Comparison of ENCODE assay signal across 11 cellular contexts in the genomic region with DNA sequence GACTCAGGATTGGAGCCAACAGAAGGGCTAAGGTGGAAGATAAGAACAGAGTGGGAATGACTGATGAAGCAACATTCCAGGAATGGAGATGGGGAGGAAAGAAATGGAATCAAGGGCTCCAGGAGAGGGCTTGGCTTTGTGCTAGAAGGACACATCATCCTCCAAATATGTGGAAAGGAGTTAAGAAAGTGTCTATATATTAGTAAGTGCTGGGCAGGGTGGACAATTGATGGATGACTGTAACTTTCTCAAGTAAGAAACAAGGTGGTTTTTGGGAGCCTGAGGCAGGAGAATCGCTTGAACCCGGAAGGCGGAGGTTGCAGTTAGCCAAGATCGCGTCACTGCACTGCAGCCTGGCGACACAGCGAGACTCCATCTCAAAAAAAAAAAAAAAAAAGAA.
DNase-seq lines count a peak whose midpoint lies in the region; FAIRE-seq and TF ChIP-seq lines count a peak whose summit lies in the region.
"Had no signal": no experiment of that assay in that cellular context is flagged by ENCODE, and none has a peak within 500 bp of the region (broad histone marks: within the 10 kb centered on the region; RNA-seq: fewer than 3 reads in every experiment).

No MANE protein-coding gene starts in this region.

- POLR2A ChIA-PET in H1 (lab: Charles Lee; ENCODE audit: partially characterized antibody): no interaction called here

- no peak overlapping the region for H4K91ac ChIP-seq in H1 (replicated peaks; ENCODE audit: insufficient read length, low read length)

- H2AFZ ChIP-seq in H1 (ENCODE audit: low read length): peak overlapping the region; percentile 12; the same call in 1 of the 2 replicates

- H2BK5ac ChIP-seq in H1 (ENCODE audit: low read depth, low read length): no peak overlapping the region

- no peaks in the 10 kb centered on the region for H3K79me2 ChIP-seq in H1 (ENCODE audit: control insufficient read depth in 1 of 2, insufficient read depth in 2 of 2, low read length in 2 of 2)

- H3K9me3 ChIP-seq in H1 (ENCODE audit: insufficient read depth in 2 of 2, low read depth in 1 of 2, low read length in 1 of 2): no peaks in the 10 kb centered on the region
- H3K9me3 ChIP-seq: colonic mucosa had no signal

- H3K4me1 Mint-ChIP-seq in neural crest cell: peaks cover 13% of the 10 kb centered on the region

- H3K27ac Mint-ChIP-seq in neural crest cell (ENCODE audit: unreplicated experiment): no peak overlapping the region

- no peak overlapping the region for H2BK20ac ChIP-seq in H1 (ENCODE audit: low read length)

- H2BK12ac ChIP-seq in H1 (ENCODE audit: low read depth, low read length): no peak overlapping the region

- H2AK5ac ChIP-seq in H1 (ENCODE audit: low read depth, low read length): no peak overlapping the region

- H3K36me3 Mint-ChIP-seq in neural crest cell (ENCODE audit: low read depth): peaks cover 8% of the 10 kb centered on the region

- no peak for TF ChIP-seq POLR2A in H1 (IDR thresholded peaks at IDR 0.05; ENCODE audit: control extremely low read depth in 1 of 2, low read depth in 2 of 2, low read length in 2 of 2)

- TF ChIP-seq CTCF in H1 (IDR thresholded peaks at IDR 0.05; ENCODE audit: control extremely low read depth in 1 of 3, insufficient read depth in 1 of 3, low read depth in 1 of 3, low read length in 3 of 3) (no peak), neural crest cell (conservative IDR thresholded peaks at IDR 0.05) (no peak)

- H3K9ac ChIP-seq in H1 (replicated peaks in 1 of 4; ENCODE audit: extremely low read depth in 1 of 4, low read depth in 3 of 4, low read length in 3 of 4): no peak overlapping the region

- peaks cover 4% of the 10 kb centered on the region for H3K9me3 Mint-ChIP-seq in neural crest cell

- no peaks in the 10 kb centered on the region for H4K20me1 ChIP-seq in H1 (replicated peaks in 1 of 2; ENCODE audit: control insufficient read depth in 1 of 2, insufficient read depth in 2 of 2, low read length in 2 of 2)

- peak overlapping the region; percentile 66 for H3K4me3 Mint-ChIP-seq in neural crest cell

- no peak overlapping the region for H2BK120ac ChIP-seq in H1 (replicated peaks; ENCODE audit: low read depth, low read length)

- CTCF ChIA-PET in H1 (lab: Charles Lee; ENCODE audit: partially characterized antibody): interaction anchor here (0.6 to 1.8 kb wide), 6 partner anchors 13 to 661 kb away, joined by 3 to 6 read pairs (median 4); no protein-coding TSS in a partner anchor

- no peak overlapping the region for H3K14ac ChIP-seq in H1 (ENCODE audit: insufficient read length)

- H3K4ac ChIP-seq in H1 (replicated peaks; ENCODE audit: insufficient read length, low read depth, low read length): no peak overlapping the region

- 89% methylated on average over 5 of the region's 7 CpGs; no CpG with 5 or more reads in 1 of the 2 experiments for WGBS in H1 (ENCODE audit: extremely low coverage in 1 of 2, insufficient coverage in 1 of 2, insufficient read length in 1 of 2, insufficient replicate concordance in 2 of 2, low coverage in 1 of 2, low lambda C conversion rate in 2 of 2, missing lambda C conversion rate in 1 of 2), 2 experiments

- H3K23ac ChIP-seq in H1 (ENCODE audit: insufficient read length): no peak overlapping the region

- H3K4me2 ChIP-seq in H1 (ENCODE audit: insufficient read depth in 1 of 2, low read depth in 2 of 2, low read length in 2 of 2): no peak overlapping the region

- TF ChIP-seq EP300 in H1 (IDR thresholded peaks at IDR 0.05; ENCODE audit: borderline replicate concordance in 1 of 2, low read depth in 2 of 2, low read length in 2 of 2): no peak

- no peaks in the 10 kb centered on the region for H3K36me3 ChIP-seq in H1 (ENCODE audit: control insufficient read depth in 2 of 4, insufficient read depth in 4 of 4, low read length in 3 of 4)
- H3K36me3 ChIP-seq: colonic mucosa had no signal

- no peak overlapping the region for H4K5ac ChIP-seq in H1 (ENCODE audit: insufficient read length, low read depth, low read length)

- H3K23me2 ChIP-seq in H1 (ENCODE audit: low read depth, low read length): peaks cover 2% of the 10 kb centered on the region; the same call in 1 of the 2 replicates

- H3K4me1 ChIP-seq in H1 (replicated peaks in 1 of 4; ENCODE audit: control insufficient read depth in 3 of 4, insufficient read depth in 4 of 4, low read length in 3 of 4): no peaks in the 10 kb centered on the region
- H3K4me1 ChIP-seq: colonic mucosa had no signal

- H3K27me3 ChIP-seq in H1 (replicated peaks in 1 of 4; ENCODE audit: control insufficient read depth in 3 of 4, extremely low read depth in 1 of 4, insufficient read depth in 3 of 4, low read length in 3 of 4): no peaks in the 10 kb centered on the region
- H3K27me3 ChIP-seq: colonic mucosa had no signal

- H4K8ac ChIP-seq in H1 (ENCODE audit: extremely low read depth, insufficient read depth, low read length): no peak overlapping the region

- H3K79me1 ChIP-seq in H1 (ENCODE audit: low read depth, low read length): no peaks in the 10 kb centered on the region

- FAIRE-seq in H1 (lab: Jason Lieb, UNC): no peak

- H3K4me3 ChIP-seq in H1 (ENCODE audit: extremely low read depth in 1 of 4, insufficient read depth in 2 of 4, low read depth in 3 of 4, low read length in 4 of 4): no peak overlapping the region
- H3K4me3 ChIP-seq: colonic mucosa had no signal

- H3K18ac ChIP-seq in H1 (ENCODE audit: extremely low read depth, low read length): no peak overlapping the region

- H2BK15ac ChIP-seq in H1 (ENCODE audit: low read length): no peak overlapping the region

- H3K27me3 Mint-ChIP-seq in neural crest cell (ENCODE audit: low read depth): no peaks in the 10 kb centered on the region

- no peak overlapping the region for H3K27ac ChIP-seq in H1 (ENCODE audit: low read depth, low read length)
- H3K27ac ChIP-seq: colonic mucosa had no signal

- in situ Hi-C loops in G401 (cut with HindIII; ENCODE audit: low sequenced_read_pairs): no loop called here

- no peak for TF ChIP-seq RAD21 in H1 (IDR thresholded peaks at IDR 0.05 in 1 of 2, conservative IDR thresholded peaks at IDR 0.05 in 1 of 2; ENCODE audit: low read depth in 2 of 2, low read length in 2 of 2)

- no peak overlapping the region for H3K56ac ChIP-seq in H1 (replicated peaks; ENCODE audit: insufficient read length, low read depth, low read length)

- peak; percentile 11 for DNase-seq in G401 (ENCODE audit: low spot score)
- peak; percentile 98 for DNase-seq in NCI-H226
- DNase-seq in H1 (ENCODE audit: low read depth in 1 of 2, low spot score in 2 of 2): no peak
- DNase-seq in neural crest cell (ENCODE audit: low read depth, low spot score): no peak
- no peak for DNase-seq in retina
- no peak for DNase-seq in NCI-H748 (lab: John Stamatoyannopoulos, UW; ENCODE audit: unreplicated experiment)
- no peak for DNase-seq in COLO668 (lab: John Stamatoyannopoulos, UW; ENCODE audit: unreplicated experiment)
- DNase-seq: activated CD8-positive, alpha-beta T cell treated with anti-CD3 and anti-CD28 coated beads, Interleukin-2, amount 10 ng/mL, durations not matched to agents 7 days and 5 days; colonic mucosa; NCI-H2029 treated with DMSO at 0.1 percent for 48 hours; RPMI8226 had no signal

TF ChIP-seq in H1, 55 proteins besides CTCF, POLR2A, EP300 and RAD21 (continues in another document):
- TF ChIP-seq CREB1 (IDR thresholded peaks at IDR 0.05): no peak
- no peak for TF ChIP-seq JUND (IDR thresholded peaks at IDR 0.05; ENCODE audit: low read length)
- TF ChIP-seq, protein P1, sequence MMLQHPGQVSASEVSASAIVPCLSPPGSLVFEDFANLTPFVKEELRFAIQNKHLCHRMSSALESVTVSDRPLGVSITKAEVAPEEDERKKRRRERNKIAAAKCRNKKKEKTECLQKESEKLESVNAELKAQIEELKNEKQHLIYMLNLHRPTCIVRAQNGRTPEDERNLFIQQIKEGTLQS (IDR thresholded peaks at IDR 0.05; ENCODE audit: insufficient read depth, low read depth, low read length): no peak
- TF ChIP-seq HDAC2 (IDR thresholded peaks at IDR 0.05; ENCODE audit: borderline replicate concordance in 1 of 2, low read depth in 2 of 2, low read length in 2 of 2): no peak
- TF ChIP-seq SP2 (IDR thresholded peaks at IDR 0.05; ENCODE audit: low read length): no peak
- TF ChIP-seq KDM4A (IDR thresholded peaks at IDR 0.05; ENCODE audit: low read depth, low read length, severe bottlenecking): no peak
- no peak for TF ChIP-seq SIX5 (IDR thresholded peaks at IDR 0.05; ENCODE audit: low read depth, low read length)
- TF ChIP-seq, protein P2, sequence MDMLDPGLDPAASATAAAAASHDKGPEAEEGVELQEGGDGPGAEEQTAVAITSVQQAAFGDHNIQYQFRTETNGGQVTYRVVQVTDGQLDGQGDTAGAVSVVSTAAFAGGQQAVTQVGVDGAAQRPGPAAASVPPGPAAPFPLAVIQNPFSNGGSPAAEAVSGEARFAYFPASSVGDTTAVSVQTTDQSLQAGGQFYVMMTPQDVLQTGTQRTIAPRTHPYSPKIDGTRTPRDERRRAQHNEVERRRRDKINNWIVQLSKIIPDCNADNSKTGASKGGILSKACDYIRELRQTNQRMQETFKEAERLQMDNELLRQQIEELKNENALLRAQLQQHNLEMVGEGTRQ (IDR thresholded peaks at IDR 0.05; ENCODE audit: low read length): no peak
- no peak for TF ChIP-seq TEAD4 (IDR thresholded peaks at IDR 0.05; ENCODE audit: low read depth, low read length)
- TF ChIP-seq POU5F1 (IDR thresholded peaks at IDR 0.05; ENCODE audit: low read depth, low read length): no peak
- TF ChIP-seq KDM5A (IDR thresholded peaks at IDR 0.05; ENCODE audit: low read length): no peak
- no peak for TF ChIP-seq YY1 (IDR thresholded peaks at IDR 0.05; ENCODE audit: low read depth, low read length)
- TF ChIP-seq RNF2 (IDR thresholded peaks at IDR 0.05; ENCODE audit: borderline replicate concordance, low read depth, low read length, missing control alignments, poor library complexity, severe bottlenecking): no peak
- no peak for TF ChIP-seq ATF2 (IDR thresholded peaks at IDR 0.05; ENCODE audit: low read length)
- TF ChIP-seq BACH1 (IDR thresholded peaks at IDR 0.05; ENCODE audit: low read length): no peak
- TF ChIP-seq NRF1 (IDR thresholded peaks at IDR 0.05; ENCODE audit: low read depth, low read length): no peak
- no peak for TF ChIP-seq JUN (IDR thresholded peaks at IDR 0.05; ENCODE audit: low read depth, low read length)

Comparison
In these comparisons a context has a peak if more than half of its experiments do, and no peak if none do; other contexts are left out.
1. DNase-seq: peak in G401 (single experiment) and NCI-H226 (single experiment); none in H1 (0 of 2), neural crest cell (single experiment), retina (single experiment), NCI-H748 (single experiment) and COLO668 (single experiment).